Comparison of ENCODE assay signal across 21 cellular contexts in the genomic region with DNA sequence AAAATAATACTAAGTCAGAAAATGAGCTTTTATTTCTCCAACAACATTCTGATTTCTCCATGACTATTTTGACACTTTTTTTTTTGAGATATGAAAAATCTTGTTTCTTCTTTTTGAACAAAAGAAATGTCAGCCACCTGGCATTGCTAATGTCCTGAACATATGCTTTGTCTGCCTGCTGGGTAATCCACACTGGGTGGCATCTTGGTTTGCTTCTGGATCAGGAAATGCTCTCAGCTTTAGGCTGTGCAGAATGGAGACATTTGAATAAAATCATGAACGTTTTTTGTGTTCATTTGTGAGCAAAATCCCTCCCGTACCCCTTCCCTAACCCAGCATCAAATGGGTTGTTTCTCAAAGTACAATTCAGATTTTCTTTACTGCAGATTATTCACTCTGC.
"Had no signal": no experiment of that assay in that cellular context is flagged by ENCODE, and none has a peak within 500 bp of the region (broad histone marks: within the 10 kb centered on the region; RNA-seq: fewer than 3 reads in every experiment).

No MANE protein-coding gene starts in this region.

- DNase-seq: activated CD4-positive, alpha-beta T cell treated with anti-CD3 and anti-CD28 coated beads for 1 hour; activated CD8-positive, alpha-beta memory T cell treated with anti-CD3 and anti-CD28 coated beads for 24 hours; activated CD8-positive, alpha-beta memory T cell treated with anti-CD3 and anti-CD28 coated beads, Interleukin-2, amount 50 U/mL, for 48 hours; activated effector memory CD4-positive, alpha-beta T cell treated with anti-CD3 and anti-CD28 coated beads, Interleukin-2, amount 50 U/mL, for 16 hours; activated naive CD4-positive, alpha-beta T cell treated with anti-CD3 and anti-CD28 coated beads, Interleukin-2, amount 50 U/mL, for 16 hours; activated T-cell treated with anti-CD3 and anti-CD28 coated beads, Interleukin-2, amount 50 U/mL, for 72 hours; dermis blood vessel endothelial cell; effector memory CD8-positive, alpha-beta T cell; hippocampal formation; islet precursor cell; stimulated activated CD4-positive, alpha-beta T cell treated with anti-CD3 and anti-CD28 coated beads, Interleukin-4, amount 100 ng/mL, for 1 hour; stimulated activated naive CD8-positive, alpha-beta T cell treated with anti-CD3 and anti-CD28 coated beads, Interleukin-15, amount 100 ng/mL, for 72 hours; transverse colon; WERI-Rb-1 had no signal

- H3K36me3 ChIP-seq: prostate gland, right atrium auricular region, suprapubic skin, transverse colon, vagina, WERI-Rb-1 had no signal

- H3K4me1 ChIP-seq: prostate gland, right atrium auricular region, transverse colon had no signal

- H3K4me3 Mint-ChIP-seq: activated T-cell treated with anti-CD3 and anti-CD28 coated beads, Interleukin-2, amount 50 U/mL, for 72 hours; effector memory CD8-positive, alpha-beta T cell; natural killer cell treated with Interleukin-12 subunit alpha and Interleukin-12 subunit beta and Interleukin-15 and Interleukin-18, amount 100 ng/mL, for 72 hours; stimulated activated naive CD8-positive, alpha-beta T cell treated with anti-CD3 and anti-CD28 coated beads, Interleukin-15, amount 100 ng/mL, for 72 hours had no signal

- H3K27me3 Mint-ChIP-seq: stimulated activated naive CD8-positive, alpha-beta T cell treated with anti-CD3 and anti-CD28 coated beads, Interleukin-15, amount 100 ng/mL, for 72 hours had no signal

- H3K9me3 Mint-ChIP-seq: activated T-cell treated with anti-CD3 and anti-CD28 coated beads, Interleukin-2, amount 50 U/mL, for 72 hours; effector memory CD8-positive, alpha-beta T cell; natural killer cell treated with Interleukin-12 subunit alpha and Interleukin-12 subunit beta and Interleukin-15 and Interleukin-18, amount 100 ng/mL, for 72 hours; stimulated activated naive CD8-positive, alpha-beta T cell treated with anti-CD3 and anti-CD28 coated beads, Interleukin-15, amount 100 ng/mL, for 72 hours had no signal

- H3K27me3 ChIP-seq: right atrium auricular region, transverse colon, vagina had no signal

- H3K27ac ChIP-seq: prostate gland, right atrium auricular region, suprapubic skin, transverse colon, vagina, WERI-Rb-1 had no signal

- H3K9me3 ChIP-seq: prostate gland, right atrium auricular region, suprapubic skin, transverse colon, vagina had no signal

- H3K36me3 Mint-ChIP-seq: natural killer cell treated with Interleukin-12 subunit alpha and Interleukin-12 subunit beta and Interleukin-15 and Interleukin-18, amount 100 ng/mL, for 72 hours had no signal

- H3K27ac Mint-ChIP-seq: activated T-cell treated with anti-CD3 and anti-CD28 coated beads, Interleukin-2, amount 50 U/mL, for 72 hours; effector memory CD8-positive, alpha-beta T cell; natural killer cell treated with Interleukin-12 subunit alpha and Interleukin-12 subunit beta and Interleukin-15 and Interleukin-18, amount 100 ng/mL, for 72 hours; stimulated activated naive CD8-positive, alpha-beta T cell treated with anti-CD3 and anti-CD28 coated beads, Interleukin-15, amount 100 ng/mL, for 72 hours had no signal

- H3K4me3 ChIP-seq: lung, prostate gland, right atrium auricular region, suprapubic skin, transverse colon, vagina had no signal

- ATAC-seq: activated T-cell treated with anti-CD3 and anti-CD28 coated beads, Interleukin-2, amount 50 U/mL, for 72 hours; effector memory CD8-positive, alpha-beta T cell; left lobe of liver; natural killer cell treated with Interleukin-12 subunit alpha and Interleukin-12 subunit beta and Interleukin-15 and Interleukin-18, amount 100 ng/mL, for 72 hours; stimulated activated naive CD8-positive, alpha-beta T cell treated with anti-CD3 and anti-CD28 coated beads, Interleukin-15, amount 100 ng/mL, for 72 hours had no signal
